In genomic region chr5:77211691-77212047, GRCh38 we compare ENCODE assay signal across 10 cellular contexts. TPM values are rescaled to one million over a fixed set of nuclear protein-coding genes. Genes with fewer than 3 reads are reported as not detected.
A peak's percentile ranks its signal among the peaks of the same experiment; 100 is the strongest.
DNase-seq lines count a peak whose midpoint lies in the region; ATAC-seq and TF ChIP-seq lines count a peak whose summit lies in the region.
"Had no signal": no experiment of that assay in that cellular context is flagged by ENCODE, and none has a peak within 500 bp of the region (broad histone marks: within the 10 kb centered on the region; RNA-seq: fewer than 3 reads in every experiment).

No MANE protein-coding gene starts in this region.

- CTCF ChIA-PET in PC-3 (lab: Charles Lee): no interaction called here
- CTCF ChIA-PET in OCI-LY7 (lab: Charles Lee; ENCODE audit: unreplicated experiment): no interaction called here

- no peak overlapping the region for H3K9ac ChIP-seq in PC-3 (ENCODE audit: low read length)

- H3F3A ChIP-seq in PC-3 (ENCODE audit: low read length, unreplicated experiment): no peaks in the 10 kb centered on the region

- H3K27me3 ChIP-seq in PC-3 (ENCODE audit: low read length) (peaks cover 22% of the 10 kb centered on the region), ovary (no peaks in the 10 kb centered on the region)

- peak overlapping the region; percentile 92 for H3K4me2 ChIP-seq in PC-3 (ENCODE audit: low read length)
- H3K4me2 ChIP-seq in OCI-LY7 (ENCODE audit: low read length): no peak overlapping the region

- H3K27ac ChIP-seq in PC-3 (ENCODE audit: low read length) (no peak overlapping the region), ovary (no peak overlapping the region), OCI-LY7 (ENCODE audit: low read depth, low read length, poor library complexity, severe bottlenecking) (no peak overlapping the region)
- H3K27ac ChIP-seq: SJCRH30 had no signal

- no peaks in the 10 kb centered on the region for H4K20me1 ChIP-seq in PC-3 (ENCODE audit: low read length)
- no peaks in the 10 kb centered on the region for H4K20me1 ChIP-seq in OCI-LY7 (ENCODE audit: insufficient read depth, low read length)

- intact Hi-C loops in CD14-positive monocyte (cut with micrococcal nuclease) (no loop called here), PC-3 (cut with micrococcal nuclease) (loop anchor here (5.0 kb wide), 1 partner anchor 281 kb away; the partner anchor contains the start of gene WDR41), ovary (cut with DNase I) (no loop called here), lower leg skin (cut with DNase I; ENCODE audit: low total_unique reads) (no loop called here), OCI-LY7 (cut with micrococcal nuclease; ENCODE audit: unreplicated experiment) (no loop called here)

- peak overlapping the region; percentile 75 for H3K4me3 ChIP-seq in PC-3 (ENCODE audit: low read length)
- H3K4me3 ChIP-seq in epithelial cell of esophagus (ENCODE audit: low read length): no peak overlapping the region
- peak overlapping the region; percentile 54 for H3K4me3 ChIP-seq in ovary
- H3K4me3 ChIP-seq in lower leg skin (ENCODE audit: low read depth, poor library complexity, severe bottlenecking): no peak overlapping the region
- H3K4me3 ChIP-seq in OCI-LY7 (ENCODE audit: low read depth, low read length, poor library complexity, severe bottlenecking): no peak overlapping the region
- H3K4me3 ChIP-seq: SJCRH30 had no signal

- DNase-seq in CD14-positive monocyte (ENCODE audit: low spot score): no peak
- no peak for DNase-seq in PC-3
- DNase-seq in epithelial cell of esophagus (ENCODE audit: low read depth): peak; percentile 4
- DNase-seq in ovary: no peak
- DNase-seq in germinal center (ENCODE audit: low spot score): no peak
- no peak for DNase-seq in 8988T
- no peak for DNase-seq in lower leg skin (ENCODE audit: low spot score in 2 of 2)
- no peak for DNase-seq in OCI-LY7 (ENCODE audit: low spot score)
- DNase-seq: activated effector memory CD4-positive, alpha-beta T cell treated with Interleukin-2 at 50 U/mL for 16 hours; SJCRH30 had no signal

- H3K9me2 ChIP-seq in PC-3 (replicated peaks; ENCODE audit: low read length) (no peaks in the 10 kb centered on the region), OCI-LY7 (ENCODE audit: insufficient read depth, low read length) (no peaks in the 10 kb centered on the region)

- peaks cover 38 to 48% (median 46%) of the 10 kb centered on the region in 3 donors for H3K27me3 Mint-ChIP-seq in CD14-positive monocyte (ENCODE audit: low read depth in 3 of 3)

- no peak for TF ChIP-seq EP300 in ovary (IDR thresholded peaks at IDR 0.05)

- H3K79me2 ChIP-seq in PC-3 (ENCODE audit: low read length) (no peaks in the 10 kb centered on the region), OCI-LY7 (ENCODE audit: insufficient read depth, low read depth, low read length) (no peaks in the 10 kb centered on the region)

- ATAC-seq in PC-3: peak; percentile 29

- H3K9me3 Mint-ChIP-seq in CD14-positive monocyte: peaks cover 0 to 14% (median 6%) of the 10 kb centered on the region in 7 donors

- BruUV-seq in PC-3 (replicated peaks; lab: Mats Ljungman, UMichigan) (no TSS peak), OCI-LY7 (replicated peaks; lab: Mats Ljungman, UMichigan) (no TSS peak)

- no peaks in the 10 kb centered on the region for H3K9me3 ChIP-seq in PC-3 (ENCODE audit: low read length)
- no peaks in the 10 kb centered on the region for H3K9me3 ChIP-seq in ovary
- H3K9me3 ChIP-seq in OCI-LY7 (ENCODE audit: low read length): no peaks in the 10 kb centered on the region
- H3K9me3 ChIP-seq: SJCRH30 had no signal

- 31 to 55% (median 45%) methylated on average over 10 of the region's 10 CpGs for WGBS in ovary, 3 donors
- WGBS in lower leg skin, 2 donors: 30 to 34% methylated on average over 10 of the region's 10 CpGs

- H2AFZ ChIP-seq in PC-3 (ENCODE audit: low read length) (peak overlapping the region; percentile 74), OCI-LY7 (ENCODE audit: low read length) (no peak overlapping the region)

- peaks cover 0 to 7% of the 10 kb centered on the region in 2 donors for H3K36me3 Mint-ChIP-seq in CD14-positive monocyte

- H3K4me1 ChIP-seq in PC-3 (ENCODE audit: insufficient read depth, low read length) (peaks cover 4% of the 10 kb centered on the region; the same call in 1 of the 2 replicates), ovary (ENCODE audit: insufficient read depth) (peaks cover 2% of the 10 kb centered on the region), OCI-LY7 (ENCODE audit: insufficient read depth, low read length, poor library complexity, severe bottlenecking) (no peaks in the 10 kb centered on the region)
- H3K4me1 ChIP-seq: SJCRH30 had no signal

- H3K4me3 Mint-ChIP-seq in CD14-positive monocyte: peak overlapping the region; percentile 87 to 94

- POLR2A ChIA-PET in PC-3 (lab: Charles Lee; ENCODE audit: unreplicated experiment) (no interaction called here), OCI-LY7 (lab: Charles Lee) (no interaction called here)

- H3K36me3 ChIP-seq in PC-3 (ENCODE audit: low read depth, low read length): no peaks in the 10 kb centered on the region
- H3K36me3 ChIP-seq in ovary: no peaks in the 10 kb centered on the region
- no peaks in the 10 kb centered on the region for H3K36me3 ChIP-seq in OCI-LY7 (ENCODE audit: insufficient read depth, low read length)
- H3K36me3 ChIP-seq: SJCRH30 had no signal

- peak overlapping the region in 2 of 7 donors; percentile 35 to 73 for H3K27ac Mint-ChIP-seq in CD14-positive monocyte

- TF ChIP-seq POLR2A in ovary (IDR thresholded peaks at IDR 0.05) (no peak), lower leg skin (IDR thresholded peaks at IDR 0.05) (no peak)

- peaks cover 15% of the 10 kb centered on the region for H3K4me1 Mint-ChIP-seq in CD14-positive monocyte

- TF ChIP-seq CTCF in CD14-positive monocyte (IDR thresholded peaks at IDR 0.05): no peak
- TF ChIP-seq CTCF in PC-3 (conservative IDR thresholded peaks at IDR 0.05; ENCODE audit: low read depth, low read length): no peak
- TF ChIP-seq CTCF in epithelial cell of esophagus (IDR thresholded peaks at IDR 0.05; ENCODE audit: insufficient read depth, low read depth, low read length, missing control alignments): no peak
- no peak for TF ChIP-seq CTCF in ovary (IDR thresholded peaks at IDR 0.05)
- no peak for TF ChIP-seq CTCF in lower leg skin (IDR thresholded peaks at IDR 0.05)
- TF ChIP-seq CTCF in OCI-LY7 (conservative IDR thresholded peaks at IDR 0.05; ENCODE audit: low read length): no peak

RNA-seq across cellular contexts. Expression of gene PDE8B, which starts 1.2 kb away (rescaled TPM):
- under 1 TPM; 0.11 to 0.29 TPM for polyA plus RNA-seq in CD14-positive monocyte
- 0.12 TPM in 1 of 2 replicates, not detected in the other for total RNA-seq in PC-3 (2014; rRNA removed)
- total RNA-seq in ovary: 10 to 100 TPM in 3 of 7 donors, 1 to 10 TPM in 3, under 1 TPM in 1; 0.95 to 26.7 (median 6.4) TPM
- polyA plus RNA-seq in ovary: 10 to 100 TPM in 1 of 2 donors, under 1 TPM in 1; 0.73 to 10.6 TPM
- 1 to 10 TPM; 2.3 to 4.5 (median 2.6) TPM for total RNA-seq in lower leg skin
- 0.22 TPM in 1 of 2 replicates, not detected in the other for total RNA-seq in OCI-LY7 (2014; rRNA removed; shearing (Covaris generic))
- 0.21 and 0.50 TPM in 2 replicates for total RNA-seq in OCI-LY7 (2022)

Comparison
In these comparisons a context has a peak if more than half of its experiments do, and no peak if none do; other contexts are left out.
1. H3K4me3 ChIP-seq: peak in PC-3 (single experiment) and ovary (single experiment); none in epithelial cell of esophagus (single experiment), lower leg skin (single experiment) and OCI-LY7 (single experiment).